ENCODE assay signal across 8 cellular contexts in genomic region chr4:105472871-105473339, GRCh38. TPM values are rescaled to one million over a fixed set of nuclear protein-coding genes. Genes with fewer than 3 reads are reported as not detected.
DNase-seq lines count a peak whose midpoint lies in the region; TF ChIP-seq lines count a peak whose summit lies in the region.

No MANE protein-coding gene starts in this region.

- no peaks in the 10 kb centered on the region; the same call in 1 of the 2 replicates for H3K4me1 ChIP-seq in ES-I3 (ENCODE audit: insufficient read depth, low read length)

- TF ChIP-seq CTCF in HFFc6 (IDR thresholded peaks at IDR 0.05) (no peak), fibroblast of pulmonary artery (IDR thresholded peaks at IDR 0.05; ENCODE audit: low read length, missing control alignments) (no peak), progenitor cell of endocrine pancreas (IDR thresholded peaks at IDR 0.05; ENCODE audit: unreplicated experiment) (no peak)

- H3K4me3 Mint-ChIP-seq in HFFc6 (peak overlapping the region; percentile 99), progenitor cell of endocrine pancreas (ENCODE audit: low read depth) (peak overlapping the region; percentile 100)

- H3K4me1 Mint-ChIP-seq in HFFc6 (ENCODE audit: low read depth) (peaks cover 41% of the 10 kb centered on the region), progenitor cell of endocrine pancreas (ENCODE audit: low read depth) (peaks cover 18% of the 10 kb centered on the region)

- H3K36me3 Mint-ChIP-seq in HFFc6 (ENCODE audit: low read depth) = no peaks in the 10 kb centered on the region
- H3K36me3 Mint-ChIP-seq in progenitor cell of endocrine pancreas (ENCODE audit: insufficient read depth) = no peaks in the 10 kb centered on the region

- DNase-seq in HFFc6 (no peak), SW480 (ENCODE audit: low spot score) (peak; percentile 23), fibroblast of pulmonary artery (ENCODE audit: low read depth) (no peak), progenitor cell of endocrine pancreas (ENCODE audit: low spot score, unreplicated experiment) (no peak), cortex of kidney (lab: John Stamatoyannopoulos, UW) (no peak), middle frontal gyrus (ENCODE audit: extremely low spot score, low spot score) (no peak)
- no peak for DNase-seq in central memory CD4-positive, alpha-beta T cell

- H3K36me3 ChIP-seq in ES-I3 (ENCODE audit: insufficient read depth, low read length) = no peaks in the 10 kb centered on the region

- H3K9me3 ChIP-seq in ES-I3 (ENCODE audit: control insufficient read depth, insufficient read depth, low read length) = no peaks in the 10 kb centered on the region

- H3K4me3 ChIP-seq in fibroblast of pulmonary artery (replicated peaks; ENCODE audit: low read depth, low read length) = peak overlapping the region; percentile 98

- no peaks in the 10 kb centered on the region for H3K9me3 Mint-ChIP-seq in HFFc6
- H3K9me3 Mint-ChIP-seq in progenitor cell of endocrine pancreas (ENCODE audit: low read depth) = no peaks in the 10 kb centered on the region

- H3K27ac Mint-ChIP-seq in HFFc6 (peak overlapping the region; percentile 99), progenitor cell of endocrine pancreas (peak overlapping the region; percentile 100)

- H3K9ac ChIP-seq in ES-I3 (ENCODE audit: low read depth, low read length) = peak overlapping the region; percentile 95

- H3K27me3 Mint-ChIP-seq in HFFc6 (ENCODE audit: insufficient read depth) (peaks cover 8% of the 10 kb centered on the region; the same call in 1 of the 2 replicates), progenitor cell of endocrine pancreas (peaks cover 6% of the 10 kb centered on the region)

RNA-seq across cellular contexts. Expression of gene PPA2, which starts 1.0 kb away (rescaled TPM):
- total RNA-seq in HFFc6 (2021; fragmentation: NEBNext Ultra II Directional; extraction: Animal tissue kit (Norgen Biotek cat#: 25700)) = 10 to 100 TPM; 51.8 to 72.9 (median 59.8) TPM
- 83.6 and 96.4 TPM in 2 replicates for total RNA-seq in progenitor cell of endocrine pancreas
